In the genomic region with DNA sequence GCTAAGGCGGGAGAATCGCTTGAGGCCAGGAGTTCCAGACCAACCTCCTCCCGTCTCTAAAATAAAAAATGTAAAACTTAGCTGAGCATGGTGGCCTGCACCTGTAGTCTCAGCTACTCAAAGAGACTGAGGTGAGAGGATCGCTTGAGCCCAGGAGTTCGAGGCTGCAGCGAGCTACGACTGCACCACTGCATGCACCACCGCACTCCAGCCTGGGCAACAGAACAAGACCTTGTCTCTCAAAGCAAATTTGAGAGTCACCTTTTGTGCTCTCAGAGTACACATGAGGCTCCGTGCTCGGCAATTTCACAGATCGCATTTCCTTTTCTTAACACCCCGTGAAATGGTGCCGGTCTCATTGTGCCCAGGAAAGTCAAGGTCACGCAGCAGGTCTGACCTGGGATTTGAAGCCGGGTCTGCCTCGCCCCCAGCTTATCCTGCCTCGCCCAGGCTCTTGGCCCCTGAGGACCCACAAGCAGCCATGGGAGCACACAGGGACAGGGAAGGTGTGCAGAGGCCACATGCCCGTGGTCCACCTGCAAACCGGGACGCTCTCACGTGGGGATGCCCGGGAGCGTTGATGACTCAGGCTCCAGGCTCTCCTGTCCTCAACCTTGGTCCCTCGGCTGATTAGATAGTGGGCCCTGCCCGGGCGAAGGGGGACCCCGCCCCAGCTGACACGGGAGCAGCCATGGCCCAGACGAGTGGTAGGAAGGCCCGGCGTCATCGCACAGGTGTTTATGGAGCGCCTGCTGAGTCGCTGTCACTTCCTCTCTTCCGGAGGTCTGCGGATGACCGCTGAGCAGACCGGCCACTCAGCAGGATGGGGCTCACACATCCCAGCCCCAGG, we compare ENCODE assay signal across 1 cellular context.
A peak's percentile ranks its signal among the peaks of the same experiment; 100 is the strongest.
TF ChIP-seq lines count a peak whose summit lies in the region.

No MANE protein-coding gene starts in this region.

TF ChIP-seq in HepG2, 621 proteins besides CTCF, POLR2A, EP300 and RAD21 (continued from another document and continues in another):
- peak; percentile 67; the same call in 1 of the 2 replicates for TF ChIP-seq ZNF235 (CRISPR knock-in tag; IDR thresholded peaks at IDR 0.05; ENCODE audit: borderline replicate concordance)
- peak; percentile 83; the same call in 1 of the 2 replicates for TF ChIP-seq SMAD9 (CRISPR knock-in tag; IDR thresholded peaks at IDR 0.05)
- TF ChIP-seq MTF1 (CRISPR knock-in tag; IDR thresholded peaks at IDR 0.05), result no peak
- TF ChIP-seq, protein P1, sequence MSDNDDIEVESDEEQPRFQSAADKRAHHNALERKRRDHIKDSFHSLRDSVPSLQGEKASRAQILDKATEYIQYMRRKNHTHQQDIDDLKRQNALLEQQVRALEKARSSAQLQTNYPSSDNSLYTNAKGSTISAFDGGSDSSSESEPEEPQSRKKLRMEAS (IDR thresholded peaks at IDR 0.05), result peak; percentile 94
- peak; percentile 70; the same call in 1 of the 2 replicates for TF ChIP-seq MYC (CRISPR knock-in tag; IDR thresholded peaks at IDR 0.05; ENCODE audit: borderline replicate concordance)
- TF ChIP-seq ADNP (CRISPR knock-in tag; IDR thresholded peaks at IDR 0.05), result no peak
- TF ChIP-seq SIX4 (CRISPR knock-in tag; IDR thresholded peaks at IDR 0.05), result 0 out of 2 replicates have a peak, but pooled peaks have one; percentile 38
- peak; percentile 75 for TF ChIP-seq ZNF724P (CRISPR knock-in tag; IDR thresholded peaks at IDR 0.05; ENCODE audit: borderline replicate concordance)
- TF ChIP-seq PLRG1 (conservative IDR thresholded peaks at IDR 0.05), result no peak
- TF ChIP-seq SOX13 (IDR thresholded peaks at IDR 0.05), result no peak
- no peak for TF ChIP-seq SOX13 (CRISPR knock-in tag; conservative IDR thresholded peaks at IDR 0.05 in 1 of 2, IDR thresholded peaks at IDR 0.05 in 1 of 2)
- TF ChIP-seq ZNF589 (CRISPR knock-in tag; conservative IDR thresholded peaks at IDR 0.05), result peak; percentile 89; the same call in 1 of the 2 replicates
- no peak for TF ChIP-seq IKZF1 (IDR thresholded peaks at IDR 0.05)
- no peak for TF ChIP-seq TOE1 (CRISPR knock-in tag; IDR thresholded peaks at IDR 0.05)
- no peak for TF ChIP-seq MAFK (conservative IDR thresholded peaks at IDR 0.05 in 1 of 2, IDR thresholded peaks at IDR 0.05 in 1 of 2; ENCODE audit: low read length in 2 of 2)
- peak; percentile 81; the same call in 1 of the 2 replicates for TF ChIP-seq EEA1 (CRISPR knock-in tag; IDR thresholded peaks at IDR 0.05; ENCODE audit: borderline replicate concordance)
- no peak for TF ChIP-seq ZFP1 (CRISPR knock-in tag; IDR thresholded peaks at IDR 0.05)
- TF ChIP-seq, protein P2, sequence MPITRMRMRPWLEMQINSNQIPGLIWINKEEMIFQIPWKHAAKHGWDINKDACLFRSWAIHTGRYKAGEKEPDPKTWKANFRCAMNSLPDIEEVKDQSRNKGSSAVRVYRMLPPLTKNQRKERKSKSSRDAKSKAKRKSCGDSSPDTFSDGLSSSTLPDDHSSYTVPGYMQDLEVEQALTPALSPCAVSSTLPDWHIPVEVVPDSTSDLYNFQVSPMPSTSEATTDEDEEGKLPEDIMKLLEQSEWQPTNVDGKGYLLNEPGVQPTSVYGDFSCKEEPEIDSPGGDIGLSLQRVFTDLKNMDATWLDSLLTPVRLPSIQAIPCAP (CRISPR knock-in tag; IDR thresholded peaks at IDR 0.05; ENCODE audit: low read depth), result peak; percentile 62; the same call in 1 of the 2 replicates
- no peak for TF ChIP-seq MLLT10 (CRISPR knock-in tag; IDR thresholded peaks at IDR 0.05)
- no peak for TF ChIP-seq ZNF530 (CRISPR knock-in tag; IDR thresholded peaks at IDR 0.05; ENCODE audit: low read depth)
- TF ChIP-seq, protein P3, sequence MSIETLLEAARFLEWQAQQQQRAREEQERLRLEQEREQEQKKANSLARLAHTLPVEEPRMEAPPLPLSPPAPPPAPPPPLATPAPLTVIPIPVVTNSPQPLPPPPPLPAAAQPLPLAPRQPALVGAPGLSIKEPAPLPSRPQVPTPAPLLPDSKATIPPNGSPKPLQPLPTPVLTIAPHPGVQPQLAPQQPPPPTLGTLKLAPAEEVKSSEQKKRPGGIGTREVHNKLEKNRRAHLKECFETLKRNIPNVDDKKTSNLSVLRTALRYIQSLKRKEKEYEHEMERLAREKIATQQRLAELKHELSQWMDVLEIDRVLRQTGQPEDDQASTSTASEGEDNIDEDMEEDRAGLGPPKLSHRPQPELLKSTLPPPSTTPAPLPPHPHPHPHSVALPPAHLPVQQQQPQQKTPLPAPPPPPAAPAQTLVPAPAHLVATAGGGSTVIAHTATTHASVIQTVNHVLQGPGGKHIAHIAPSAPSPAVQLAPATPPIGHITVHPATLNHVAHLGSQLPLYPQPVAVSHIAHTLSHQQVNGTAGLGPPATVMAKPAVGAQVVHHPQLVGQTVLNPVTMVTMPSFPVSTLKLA (IDR thresholded peaks at IDR 0.05), result no peak
- TF ChIP-seq, protein P4, sequence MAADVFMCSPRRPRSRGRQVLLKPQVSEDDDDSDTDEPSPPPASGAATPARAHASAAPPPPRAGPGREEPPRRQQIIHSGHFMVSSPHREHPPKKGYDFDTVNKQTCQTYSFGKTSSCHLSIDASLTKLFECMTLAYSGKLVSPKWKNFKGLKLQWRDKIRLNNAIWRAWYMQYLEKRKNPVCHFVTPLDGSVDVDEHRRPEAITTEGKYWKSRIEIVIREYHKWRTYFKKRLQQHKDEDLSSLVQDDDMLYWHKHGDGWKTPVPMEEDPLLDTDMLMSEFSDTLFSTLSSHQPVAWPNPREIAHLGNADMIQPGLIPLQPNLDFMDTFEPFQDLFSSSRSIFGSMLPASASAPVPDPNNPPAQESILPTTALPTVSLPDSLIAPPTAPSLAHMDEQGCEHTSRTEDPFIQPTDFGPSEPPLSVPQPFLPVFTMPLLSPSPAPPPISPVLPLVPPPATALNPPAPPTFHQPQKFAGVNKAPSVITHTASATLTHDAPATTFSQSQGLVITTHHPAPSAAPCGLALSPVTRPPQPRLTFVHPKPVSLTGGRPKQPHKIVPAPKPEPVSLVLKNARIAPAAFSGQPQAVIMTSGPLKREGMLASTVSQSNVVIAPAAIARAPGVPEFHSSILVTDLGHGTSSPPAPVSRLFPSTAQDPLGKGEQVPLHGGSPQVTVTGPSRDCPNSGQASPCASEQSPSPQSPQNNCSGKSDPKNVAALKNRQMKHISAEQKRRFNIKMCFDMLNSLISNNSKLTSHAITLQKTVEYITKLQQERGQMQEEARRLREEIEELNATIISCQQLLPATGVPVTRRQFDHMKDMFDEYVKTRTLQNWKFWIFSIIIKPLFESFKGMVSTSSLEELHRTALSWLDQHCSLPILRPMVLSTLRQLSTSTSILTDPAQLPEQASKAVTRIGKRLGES (CRISPR knock-in tag; IDR thresholded peaks at IDR 0.05; ENCODE audit: borderline replicate concordance), result no peak
- TF ChIP-seq HHEX (CRISPR knock-in tag; IDR thresholded peaks at IDR 0.05), result no peak
- TF ChIP-seq ZFP36L1 (CRISPR knock-in tag; IDR thresholded peaks at IDR 0.05), result peak; percentile 81
- TF ChIP-seq ZMYM3 (CRISPR knock-in tag; IDR thresholded peaks at IDR 0.05), result peak; percentile 33; the same call in 1 of the 2 replicates
- TF ChIP-seq ZNF460 (CRISPR knock-in tag; IDR thresholded peaks at IDR 0.05; ENCODE audit: borderline replicate concordance), result no peak
- TF ChIP-seq, protein P5, sequence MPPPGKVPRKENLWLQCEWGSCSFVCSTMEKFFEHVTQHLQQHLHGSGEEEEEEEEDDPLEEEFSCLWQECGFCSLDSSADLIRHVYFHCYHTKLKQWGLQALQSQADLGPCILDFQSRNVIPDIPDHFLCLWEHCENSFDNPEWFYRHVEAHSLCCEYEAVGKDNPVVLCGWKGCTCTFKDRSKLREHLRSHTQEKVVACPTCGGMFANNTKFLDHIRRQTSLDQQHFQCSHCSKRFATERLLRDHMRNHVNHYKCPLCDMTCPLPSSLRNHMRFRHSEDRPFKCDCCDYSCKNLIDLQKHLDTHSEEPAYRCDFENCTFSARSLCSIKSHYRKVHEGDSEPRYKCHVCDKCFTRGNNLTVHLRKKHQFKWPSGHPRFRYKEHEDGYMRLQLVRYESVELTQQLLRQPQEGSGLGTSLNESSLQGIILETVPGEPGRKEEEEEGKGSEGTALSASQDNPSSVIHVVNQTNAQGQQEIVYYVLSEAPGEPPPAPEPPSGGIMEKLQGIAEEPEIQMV (CRISPR knock-in tag; IDR thresholded peaks at IDR 0.05; ENCODE audit: low read depth), result peak; percentile 80; the same call in 1 of the 2 replicates
- peak; percentile 65; the same call in 1 of the 2 replicates for TF ChIP-seq SETDB1 (CRISPR knock-in tag; IDR thresholded peaks at IDR 0.05; ENCODE audit: borderline replicate concordance)
- no peak for TF ChIP-seq AGO2 (optimal IDR thresholded peaks at IDR 0.05; ENCODE audit: low read depth, low read length)
- TF ChIP-seq NCOA2 (CRISPR knock-in tag; IDR thresholded peaks at IDR 0.05), result 0 out of 2 replicates have a peak, but pooled peaks have one; percentile 30
- peak; percentile 92 for TF ChIP-seq ZNF30 (CRISPR knock-in tag; IDR thresholded peaks at IDR 0.05)
- peak; percentile 8; the same call in 1 of the 2 replicates for TF ChIP-seq ETV5 (CRISPR knock-in tag; IDR thresholded peaks at IDR 0.05; ENCODE audit: borderline replicate concordance)
- TF ChIP-seq, protein P6, sequence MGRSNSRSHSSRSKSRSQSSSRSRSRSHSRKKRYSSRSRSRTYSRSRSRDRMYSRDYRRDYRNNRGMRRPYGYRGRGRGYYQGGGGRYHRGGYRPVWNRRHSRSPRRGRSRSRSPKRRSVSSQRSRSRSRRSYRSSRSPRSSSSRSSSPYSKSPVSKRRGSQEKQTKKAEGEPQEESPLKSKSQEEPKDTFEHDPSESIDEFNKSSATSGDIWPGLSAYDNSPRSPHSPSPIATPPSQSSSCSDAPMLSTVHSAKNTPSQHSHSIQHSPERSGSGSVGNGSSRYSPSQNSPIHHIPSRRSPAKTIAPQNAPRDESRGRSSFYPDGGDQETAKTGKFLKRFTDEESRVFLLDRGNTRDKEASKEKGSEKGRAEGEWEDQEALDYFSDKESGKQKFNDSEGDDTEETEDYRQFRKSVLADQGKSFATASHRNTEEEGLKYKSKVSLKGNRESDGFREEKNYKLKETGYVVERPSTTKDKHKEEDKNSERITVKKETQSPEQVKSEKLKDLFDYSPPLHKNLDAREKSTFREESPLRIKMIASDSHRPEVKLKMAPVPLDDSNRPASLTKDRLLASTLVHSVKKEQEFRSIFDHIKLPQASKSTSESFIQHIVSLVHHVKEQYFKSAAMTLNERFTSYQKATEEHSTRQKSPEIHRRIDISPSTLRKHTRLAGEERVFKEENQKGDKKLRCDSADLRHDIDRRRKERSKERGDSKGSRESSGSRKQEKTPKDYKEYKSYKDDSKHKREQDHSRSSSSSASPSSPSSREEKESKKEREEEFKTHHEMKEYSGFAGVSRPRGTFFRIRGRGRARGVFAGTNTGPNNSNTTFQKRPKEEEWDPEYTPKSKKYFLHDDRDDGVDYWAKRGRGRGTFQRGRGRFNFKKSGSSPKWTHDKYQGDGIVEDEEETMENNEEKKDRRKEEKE (IDR thresholded peaks at IDR 0.05), result no peak
- TF ChIP-seq REPIN1 (CRISPR knock-in tag; IDR thresholded peaks at IDR 0.05; ENCODE audit: borderline replicate concordance, low read depth), result peak; percentile 71; the same call in 1 of the 2 replicates
- peak; percentile 92 for TF ChIP-seq FOSL2 (CRISPR knock-in tag; IDR thresholded peaks at IDR 0.05)
- 0 out of 2 replicates have a peak, but pooled peaks have one; percentile 91 for TF ChIP-seq REXO4 (CRISPR knock-in tag; IDR thresholded peaks at IDR 0.05; ENCODE audit: borderline replicate concordance)
- no peak for TF ChIP-seq MAZ (IDR thresholded peaks at IDR 0.05; ENCODE audit: borderline replicate concordance, low read depth, low read length)
- TF ChIP-seq MAZ (CRISPR knock-in tag; IDR thresholded peaks at IDR 0.05; ENCODE audit: low read depth), result peak; percentile 60
- peak; percentile 83; the same call in 1 of the 2 replicates for TF ChIP-seq AHR (CRISPR knock-in tag; IDR thresholded peaks at IDR 0.05)
- TF ChIP-seq NFE2L2 (IDR thresholded peaks at IDR 0.05; ENCODE audit: low read length), result no peak
- peak; percentile 82; the same call in 1 of the 2 replicates for TF ChIP-seq SRY (CRISPR knock-in tag; IDR thresholded peaks at IDR 0.05)
- TF ChIP-seq, protein P7, sequence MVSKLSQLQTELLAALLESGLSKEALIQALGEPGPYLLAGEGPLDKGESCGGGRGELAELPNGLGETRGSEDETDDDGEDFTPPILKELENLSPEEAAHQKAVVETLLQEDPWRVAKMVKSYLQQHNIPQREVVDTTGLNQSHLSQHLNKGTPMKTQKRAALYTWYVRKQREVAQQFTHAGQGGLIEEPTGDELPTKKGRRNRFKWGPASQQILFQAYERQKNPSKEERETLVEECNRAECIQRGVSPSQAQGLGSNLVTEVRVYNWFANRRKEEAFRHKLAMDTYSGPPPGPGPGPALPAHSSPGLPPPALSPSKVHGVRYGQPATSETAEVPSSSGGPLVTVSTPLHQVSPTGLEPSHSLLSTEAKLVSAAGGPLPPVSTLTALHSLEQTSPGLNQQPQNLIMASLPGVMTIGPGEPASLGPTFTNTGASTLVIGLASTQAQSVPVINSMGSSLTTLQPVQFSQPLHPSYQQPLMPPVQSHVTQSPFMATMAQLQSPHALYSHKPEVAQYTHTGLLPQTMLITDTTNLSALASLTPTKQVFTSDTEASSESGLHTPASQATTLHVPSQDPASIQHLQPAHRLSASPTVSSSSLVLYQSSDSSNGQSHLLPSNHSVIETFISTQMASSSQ (IDR thresholded peaks at IDR 0.05; ENCODE audit: low read depth), result no peak
- TF ChIP-seq, protein P7 (CRISPR knock-in tag; IDR thresholded peaks at IDR 0.05; ENCODE audit: borderline replicate concordance), result peak; percentile 43; the same call in 1 of the 2 replicates
- TF ChIP-seq ZNF317 (CRISPR knock-in tag; IDR thresholded peaks at IDR 0.05), result peak; percentile 71; the same call in 1 of the 2 replicates
- TF ChIP-seq ZNF749 (CRISPR knock-in tag; IDR thresholded peaks at IDR 0.05; ENCODE audit: borderline replicate concordance), result 0 out of 2 replicates have a peak, but pooled peaks have one; percentile 26
- TF ChIP-seq SCMH1 (CRISPR knock-in tag; IDR thresholded peaks at IDR 0.05; ENCODE audit: borderline replicate concordance), result no peak
- TF ChIP-seq HOXA7 (CRISPR knock-in tag; IDR thresholded peaks at IDR 0.05), result 0 out of 2 replicates have a peak, but pooled peaks have one; percentile 33
- TF ChIP-seq, protein P8, sequence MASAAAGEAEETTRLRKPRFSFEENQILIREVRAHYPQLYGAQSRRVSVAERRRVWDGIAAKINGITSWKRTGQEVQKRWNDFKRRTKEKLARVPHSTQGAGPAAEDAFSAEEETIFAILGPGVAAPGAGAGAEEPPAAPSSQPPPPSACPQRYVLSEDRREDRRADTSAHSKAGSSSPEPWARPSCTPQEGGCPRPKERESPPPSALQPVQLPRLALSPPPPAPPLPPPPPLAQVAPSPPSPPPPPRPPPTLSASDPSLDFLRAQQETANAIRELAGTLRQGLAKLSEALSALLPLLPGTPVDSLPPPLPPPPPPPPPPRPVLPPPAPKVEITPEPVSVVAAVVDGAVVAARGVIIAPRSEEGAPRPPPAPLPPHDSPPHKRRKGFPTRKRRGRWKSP (CRISPR knock-in tag; IDR thresholded peaks at IDR 0.05), result peak; percentile 75; the same call in 1 of the 2 replicates
- peak; percentile 52; the same call in 1 of the 2 replicates for TF ChIP-seq MEIS2 (CRISPR knock-in tag; IDR thresholded peaks at IDR 0.05)
